Comparison of ENCODE assay signal across 8 cellular contexts in genomic region chr1:146007048-146007784, GRCh38. TPM values are rescaled to one million over a fixed set of nuclear protein-coding genes. Genes with fewer than 3 reads are reported as not detected.
DNase-seq lines count a peak whose midpoint lies in the region; ATAC-seq and TF ChIP-seq lines count a peak whose summit lies in the region.

No MANE protein-coding gene starts in this region.

- CTCF ChIA-PET in WTC11 (lab: Charles Lee), result interaction anchor here (0.6 to 3.5 kb wide), 32 partner anchors 9 to 203 kb away, joined by 3 to 52 read pairs (median 6); partner anchors contain the start of genes ANKRD34A, ANKRD35, HJV and LIX1L

- H3K9me3 Mint-ChIP-seq in WTC11 (no peaks in the 10 kb centered on the region), chondrocyte (ENCODE audit: low read depth) (no peaks in the 10 kb centered on the region)

- H3K4me1 Mint-ChIP-seq in WTC11 (no peaks in the 10 kb centered on the region), chondrocyte (ENCODE audit: low read depth) (peaks cover 6% of the 10 kb centered on the region)

- ATAC-seq in WTC11, result no peak
- no peak for ATAC-seq in GM18868 (IDR thresholded peaks at IDR 0.05; ENCODE audit: unreplicated experiment)

- H3K27me3 Mint-ChIP-seq in WTC11 (ENCODE audit: low read depth), result no peaks in the 10 kb centered on the region
- no peaks in the 10 kb centered on the region for H3K27me3 Mint-ChIP-seq in chondrocyte (ENCODE audit: low read depth)

- TF ChIP-seq CTCF in HFF-Myc (IDR thresholded peaks at IDR 0.05; ENCODE audit: low read depth, low read length, missing control alignments) (peak; percentile 51), WTC11 (IDR thresholded peaks at IDR 0.05) (peak; percentile 69), chondrocyte (IDR thresholded peaks at IDR 0.05) (peak; percentile 91)

- H3K4me3 ChIP-seq in HFF-Myc (replicated peaks; ENCODE audit: low read depth, low read length), result no peak overlapping the region

- DNase-seq in Caki2 (ENCODE audit: low read depth), result peak; percentile 62
- DNase-seq in HFF-Myc (ENCODE audit: extremely low read depth, low read depth), result peak; percentile 67
- peak; percentile 73 for DNase-seq in NCI-H2196 treated with DMSO at 0.1 percent for 48 hours (lab: John Stamatoyannopoulos, UW; ENCODE audit: unreplicated experiment)
- DNase-seq in WTC11 (ENCODE audit: low spot score), result no peak
- no peak for DNase-seq in chondrocyte (ENCODE audit: low spot score)
- peak; percentile 89 for DNase-seq in left kidney (ENCODE audit: low read depth, low spot score)
- peak; percentile 80 for DNase-seq in stimulated activated CD4-positive, alpha-beta T cell treated with anti-CD3 and anti-CD28 coated beads, Interleukin-4, amount 100 ng/mL, for 24 hours

- H3K36me3 Mint-ChIP-seq in WTC11 (no peaks in the 10 kb centered on the region), chondrocyte (ENCODE audit: low read depth) (no peaks in the 10 kb centered on the region)

- POLR2A ChIA-PET in WTC11 (lab: Charles Lee), result interaction anchor here (1.1 kb wide), 1 partner anchor 30 kb away, joined by 6 read pairs; no protein-coding TSS in a partner anchor

- H3K27ac Mint-ChIP-seq in WTC11 (no peak overlapping the region), chondrocyte (ENCODE audit: unreplicated experiment) (peak overlapping the region; percentile 74)

- H3K4me3 Mint-ChIP-seq in WTC11 (no peak overlapping the region), chondrocyte (ENCODE audit: unreplicated experiment) (no peak overlapping the region)

- in situ Hi-C loops in Caki2 (cut with HindIII; ENCODE audit: low pct_unique_long_range_greater_than_20kb, low sequenced_read_pairs), result no loop called here

TF ChIP-seq in WTC11, 78 proteins besides CTCF, POLR2A, EP300 and RAD21:
- TF ChIP-seq SMAD4 (CRISPR knock-in tag; IDR thresholded peaks at IDR 0.05) (no peak), JUN (CRISPR knock-in tag; IDR thresholded peaks at IDR 0.05) (no peak), MLX (CRISPR knock-in tag; IDR thresholded peaks at IDR 0.05) (no peak), CDX4 (CRISPR knock-in tag; IDR thresholded peaks at IDR 0.05; ENCODE audit: borderline replicate concordance) (no peak), TEAD1 (CRISPR knock-in tag; IDR thresholded peaks at IDR 0.05) (no peak), ZBTB43 (CRISPR knock-in tag; IDR thresholded peaks at IDR 0.05) (no peak)

RNA-seq across cellular contexts. Expression of gene TXNIP, which starts 10.8 kb away (rescaled TPM):
- total RNA-seq in Caki2 (2014; rRNA removed; shearing (Covaris generic); ENCODE audit: low replicate concordance), result 125 and 142 TPM in 2 replicates
- total RNA-seq in WTC11 (2021) (56.7 to 76.8 TPM (median 73.8 TPM) in 3 replicates), chondrocyte (3.8 to 55.5 TPM (median 4.0 TPM) in 3 replicates)

RNA-seq across cellular contexts. Expression of gene HJV, which starts 14.3 kb away (rescaled TPM):
- not detected in 2 replicates for total RNA-seq in Caki2 (2014; rRNA removed; shearing (Covaris generic); ENCODE audit: low replicate concordance)
- 0.23 to 0.50 TPM (median 0.31 TPM) in 3 replicates for total RNA-seq in WTC11 (2021)
- total RNA-seq in chondrocyte, result not detected in 3 replicates

RNA-seq across cellular contexts. Expression of gene POLR3GL, which starts 42.7 kb away (rescaled TPM):
- total RNA-seq in Caki2 (2014; rRNA removed; shearing (Covaris generic); ENCODE audit: low replicate concordance), result 18.9 and 35.2 TPM in 2 replicates
- 3.8 to 8.3 TPM (median 6.7 TPM) in 3 replicates for total RNA-seq in WTC11 (2021)
- total RNA-seq in chondrocyte, result 13.3 to 20.7 TPM (median 13.9 TPM) in 3 replicates

RNA-seq across cellular contexts. Expression of gene ANKRD34A, which starts 42.8 kb away (rescaled TPM):
- 0.74 TPM in 1 of 2 replicates, not detected in the other for total RNA-seq in Caki2 (2014; rRNA removed; shearing (Covaris generic); ENCODE audit: low replicate concordance)
- total RNA-seq in WTC11 (2021) (0.21 to 0.44 TPM (median 0.22 TPM) in 3 replicates), chondrocyte (1.2 to 3.1 TPM (median 2.0 TPM) in 3 replicates)

RNA-seq across cellular contexts. Expression of gene LIX1L, which starts 49.4 kb away (rescaled TPM):
- total RNA-seq in Caki2 (2014; rRNA removed; shearing (Covaris generic); ENCODE audit: low replicate concordance), result 19.8 and 26.9 TPM in 2 replicates
- total RNA-seq in WTC11 (2021) (3.0 to 3.8 TPM (median 3.8 TPM) in 3 replicates), chondrocyte (50.3 to 57.1 TPM (median 53.0 TPM) in 3 replicates)

Comparison
In these comparisons a context has a peak if more than half of its experiments do, and no peak if none do; other contexts are left out.
1. DNase-seq: peak in Caki2 (single experiment), HFF-Myc (single experiment), NCI-H2196 treated with DMSO at 0.1 percent for 48 hours (single experiment), left kidney (single experiment) and stimulated activated CD4-positive, alpha-beta T cell treated with anti-CD3 and anti-CD28 coated beads, Interleukin-4, amount 100 ng/mL, for 24 hours (single experiment); none in WTC11 (single experiment) and chondrocyte (single experiment).
2. Peak in every context shown above with its lines, with median percentiles within 50 percentile points of each other: CTCF ChIP-seq.